27 cellular contexts compared by ENCODE assay signal in genomic region chr2:119485336-119486110, GRCh38. TPM values are rescaled to one million over a fixed set of nuclear protein-coding genes. Genes with fewer than 3 reads are reported as not detected.
DNase-seq lines count a peak whose midpoint lies in the region; ATAC-seq, FAIRE-seq and TF ChIP-seq lines count a peak whose summit lies in the region.
"Had no signal": no experiment of that assay in that cellular context is flagged by ENCODE, and none has a peak within 500 bp of the region (broad histone marks: within the 10 kb centered on the region; RNA-seq: fewer than 3 reads in every experiment).

No MANE protein-coding gene starts in this region.

- no peaks in the 10 kb centered on the region for H3F3A ChIP-seq in GM23338 (replicated peaks; ENCODE audit: low read depth)

- no peaks in the 10 kb centered on the region for H3K9me3 Mint-ChIP-seq in GM23338
- H3K9me3 Mint-ChIP-seq: activated CD4-positive, alpha-beta T cell treated with anti-CD3 and anti-CD28 coated beads, Interleukin-2, amount 10 ng/mL, durations not matched to agents 24 days and 14 days; activated naive CD4-positive, alpha-beta T cell treated with anti-CD3 and anti-CD28 coated beads, Interleukin-2, amount 50 U/mL, for 24 hours had no signal

- FAIRE-seq in A549 (lab: Jason Lieb, UNC), result no peak

- POLR2A ChIA-PET in A549 (lab: Yijun Ruan, JAX), result no interaction called here

- H4K20me1 ChIP-seq in hepatocyte (ENCODE audit: insufficient read depth, poor library complexity, severe bottlenecking), result no peaks in the 10 kb centered on the region
- no peaks in the 10 kb centered on the region for H4K20me1 ChIP-seq in GM23338 (replicated peaks; ENCODE audit: insufficient read depth)

- intact Hi-C loops in body of pancreas (cut with DNase I), result no loop called here

- H3K4me3 ChIP-seq in A549, result no peak overlapping the region
- no peak overlapping the region for H3K4me3 ChIP-seq in body of pancreas
- H3K4me3 ChIP-seq in hepatocyte, result no peak overlapping the region
- no peak overlapping the region for H3K4me3 ChIP-seq in parathyroid adenoma (ENCODE audit: low read depth, low read length)
- no peak overlapping the region for H3K4me3 ChIP-seq in GM23338
- no peak overlapping the region for H3K4me3 ChIP-seq in Peyer's patch
- H3K4me3 ChIP-seq: mucosa of descending colon, upper lobe of left lung had no signal

- H3K4me1 Mint-ChIP-seq in GM23338, result peaks cover 19% of the 10 kb centered on the region
- H3K4me1 Mint-ChIP-seq: activated CD4-positive, alpha-beta T cell treated with anti-CD3 and anti-CD28 coated beads, Interleukin-2, amount 10 ng/mL, durations not matched to agents 24 days and 14 days; activated naive CD4-positive, alpha-beta T cell treated with anti-CD3 and anti-CD28 coated beads, Interleukin-2, amount 50 U/mL, for 24 hours; CD4-positive, CD25-positive, alpha-beta regulatory T cell had no signal

- H3K27me3 ChIP-seq in body of pancreas, result no peaks in the 10 kb centered on the region
- no peaks in the 10 kb centered on the region for H3K27me3 ChIP-seq in hepatocyte
- no peaks in the 10 kb centered on the region for H3K27me3 ChIP-seq in parathyroid adenoma (ENCODE audit: control insufficient read depth, insufficient read depth, low read length)
- H3K27me3 ChIP-seq in GM23338 (ENCODE audit: insufficient read depth), result no peaks in the 10 kb centered on the region
- no peaks in the 10 kb centered on the region for H3K27me3 ChIP-seq in Peyer's patch
- H3K27me3 ChIP-seq: upper lobe of left lung had no signal

- H3K9me2 ChIP-seq in hepatocyte (replicated peaks; ENCODE audit: insufficient read depth), result no peaks in the 10 kb centered on the region
- H3K9me2 ChIP-seq in GM23338 (ENCODE audit: insufficient read depth), result no peaks in the 10 kb centered on the region

- H3K36me3 ChIP-seq in body of pancreas (replicated peaks in 1 of 2; ENCODE audit: insufficient read depth in 1 of 2, low read depth in 2 of 2) (no peaks in the 10 kb centered on the region), hepatocyte (replicated peaks; ENCODE audit: insufficient read depth, low read depth) (no peaks in the 10 kb centered on the region), parathyroid adenoma (ENCODE audit: control insufficient read depth, insufficient read depth, low read length) (no peaks in the 10 kb centered on the region), GM23338 (ENCODE audit: insufficient read depth) (no peaks in the 10 kb centered on the region), Peyer's patch (no peaks in the 10 kb centered on the region)
- H3K36me3 ChIP-seq: brain microvascular endothelial cell, upper lobe of left lung had no signal

- DNase-seq in A549 (ENCODE audit: low read depth in 1 of 2, low spot score in 1 of 2) (no peak), body of pancreas (peak; percentile 51 to 82 (median 72)), hepatocyte (ENCODE audit: low spot score) (peak; percentile 6), GM23338 (ENCODE audit: low spot score) (no peak), Peyer's patch (no peak)
- no peak for DNase-seq in stimulated activated naive CD4-positive, alpha-beta T cell treated with Interleukin-2 at 50 U/mL for 16 hours (lab: John Stamatoyannopoulos, UW)
- DNase-seq: ACHN; activated CD4-positive, alpha-beta T cell treated with anti-CD3 and anti-CD28 coated beads, Interleukin-2, amount 10 ng/mL, durations not matched to agents 24 days and 14 days; brain microvascular endothelial cell; CD4-positive, CD25-positive, alpha-beta regulatory T cell; DMS79 treated with DMSO at 0.1 percent for 48 hours; mucosa of descending colon; NCI-H1436; NCI-H2171 treated with DMSO at 0.1 percent for 48 hours; NCI-H748 treated with DMSO at 0.1 percent for 48 hours; stimulated activated naive CD8-positive, alpha-beta T cell treated with anti-CD3 and anti-CD28 coated beads, Interleukin-15, Interleukin-2, amounts not matched to agents 100 U/mL and 50 U/mL, for 24 hours had no signal

- H3K79me2 ChIP-seq in hepatocyte (no peaks in the 10 kb centered on the region), parathyroid adenoma (no peaks in the 10 kb centered on the region), GM23338 (replicated peaks; ENCODE audit: insufficient read depth) (no peaks in the 10 kb centered on the region)

- H3K9me3 ChIP-seq in A549 (no peaks in the 10 kb centered on the region), body of pancreas (no peaks in the 10 kb centered on the region), hepatocyte (ENCODE audit: low read depth) (no peaks in the 10 kb centered on the region), parathyroid adenoma (ENCODE audit: control insufficient read depth, low read length) (no peaks in the 10 kb centered on the region), Peyer's patch (no peaks in the 10 kb centered on the region)
- H3K9me3 ChIP-seq: mucosa of descending colon, upper lobe of left lung had no signal

- H3K27me3 Mint-ChIP-seq in GM23338 (ENCODE audit: insufficient read depth, low read depth, poor library complexity), result peaks cover 11% of the 10 kb centered on the region
- H3K27me3 Mint-ChIP-seq: activated CD4-positive, alpha-beta T cell treated with anti-CD3 and anti-CD28 coated beads, Interleukin-2, amount 10 ng/mL, durations not matched to agents 24 days and 14 days; activated naive CD4-positive, alpha-beta T cell treated with anti-CD3 and anti-CD28 coated beads, Interleukin-2, amount 50 U/mL, for 24 hours had no signal

- TF ChIP-seq POLR2A in A549 (IDR thresholded peaks at IDR 0.05; ENCODE audit: low read length) (no peak), body of pancreas (IDR thresholded peaks at IDR 0.05) (peak in 1 of 3 donors; percentile 20), Peyer's patch (IDR thresholded peaks at IDR 0.05) (no peak)

- no peak overlapping the region for H3K4me3 Mint-ChIP-seq in GM23338
- H3K4me3 Mint-ChIP-seq: activated CD4-positive, alpha-beta T cell treated with anti-CD3 and anti-CD28 coated beads, Interleukin-2, amount 10 ng/mL, durations not matched to agents 24 days and 14 days; activated naive CD4-positive, alpha-beta T cell treated with anti-CD3 and anti-CD28 coated beads, Interleukin-2, amount 50 U/mL, for 24 hours; CD4-positive, CD25-positive, alpha-beta regulatory T cell had no signal

- 78% methylated on average over 12 of the region's 12 CpGs for WGBS in A549 (ENCODE audit: missing lambda C conversion rate)
- 67 to 70% methylated on average over 10 to 12 of the region's 12 CpGs for WGBS in body of pancreas, 2 donors
- WGBS in hepatocyte (ENCODE audit: low lambda C conversion rate, missing lambda C conversion rate), result 85% methylated on average over 12 of the region's 12 CpGs

- no peak for TF ChIP-seq RAD21 in A549 (conservative IDR thresholded peaks at IDR 0.05 in 1 of 2, IDR thresholded peaks at IDR 0.05 in 1 of 2)

- H3K9ac ChIP-seq in parathyroid adenoma, result no peak overlapping the region

- peak in 1 of 2 experiments; percentile 6; a peak in 1 of 6 replicates for ATAC-seq in A549
- no peak for ATAC-seq in body of pancreas
- no peak for ATAC-seq in GM23338
- no peak for ATAC-seq in GM18502 (IDR thresholded peaks at IDR 0.05; ENCODE audit: poor library complexity, unreplicated experiment)
- ATAC-seq: esophagus mucosa; HCT116; mucosa of descending colon; stimulated activated naive CD8-positive, alpha-beta T cell treated with anti-CD3 and anti-CD28 coated beads, Interleukin-15, Interleukin-2, amounts not matched to agents 100 U/mL and 50 U/mL, for 24 hours had no signal

- no peak overlapping the region for H3K27ac Mint-ChIP-seq in GM23338
- H3K27ac Mint-ChIP-seq: activated CD4-positive, alpha-beta T cell treated with anti-CD3 and anti-CD28 coated beads, Interleukin-2, amount 10 ng/mL, durations not matched to agents 24 days and 14 days; activated naive CD4-positive, alpha-beta T cell treated with anti-CD3 and anti-CD28 coated beads, Interleukin-2, amount 50 U/mL, for 24 hours had no signal

- H3K27ac ChIP-seq in A549 (peak overlapping the region; percentile 67 to 78), body of pancreas (peak overlapping the region; percentile 68 to 97 (median 91)), hepatocyte (peak overlapping the region; percentile 85), parathyroid adenoma (no peak overlapping the region), GM23338 (ENCODE audit: low read depth) (no peak overlapping the region), Peyer's patch (no peak overlapping the region)
- H3K27ac ChIP-seq: brain microvascular endothelial cell had no signal

- no peak overlapping the region for H2AFZ ChIP-seq in hepatocyte
- H2AFZ ChIP-seq in parathyroid adenoma, result no peak overlapping the region
- no peak overlapping the region for H2AFZ ChIP-seq in GM23338

- H3K4me1 ChIP-seq in A549 (peaks cover 65% of the 10 kb centered on the region), body of pancreas (peaks cover 100% of the 10 kb centered on the region), hepatocyte (ENCODE audit: insufficient read depth) (peaks cover 39% of the 10 kb centered on the region), parathyroid adenoma (peaks cover 17% of the 10 kb centered on the region), GM23338 (ENCODE audit: insufficient read depth) (no peaks in the 10 kb centered on the region), Peyer's patch (peaks cover 0 to 23% (median 3%) of the 10 kb centered on the region in 4 donors)

- TF ChIP-seq EP300 in A549 (IDR thresholded peaks at IDR 0.05), result no peak

- TF ChIP-seq CTCF in A549 (IDR thresholded peaks at IDR 0.05), result no peak
- TF ChIP-seq CTCF in body of pancreas (IDR thresholded peaks at IDR 0.05), result no peak
- TF ChIP-seq CTCF in hepatocyte (IDR thresholded peaks at IDR 0.05; ENCODE audit: poor library complexity), result no peak
- no peak for TF ChIP-seq CTCF in parathyroid adenoma (IDR thresholded peaks at IDR 0.05)
- TF ChIP-seq CTCF in GM23338 (conservative IDR thresholded peaks at IDR 0.05; ENCODE audit: low read depth in 2 of 2), result no peak
- no peak for TF ChIP-seq CTCF in Peyer's patch (IDR thresholded peaks at IDR 0.05)

- CTCF ChIA-PET in A549 (lab: Yijun Ruan, JAX), result interaction anchor here (0.7 to 8.2 kb wide), 6 partner anchors 9 to 238 kb away, joined by 3 to 77 read pairs (median 6); no protein-coding TSS in a partner anchor

- H3K4me2 ChIP-seq in A549, result peak overlapping the region; percentile 43
- H3K4me2 ChIP-seq in hepatocyte, result no peak overlapping the region
- H3K4me2 ChIP-seq in parathyroid adenoma (ENCODE audit: low read length), result peak overlapping the region; percentile 11
- H3K4me2 ChIP-seq in GM23338, result no peak overlapping the region

- H3K36me3 Mint-ChIP-seq in GM23338 (ENCODE audit: low read depth), result no peaks in the 10 kb centered on the region
- H3K36me3 Mint-ChIP-seq: activated naive CD4-positive, alpha-beta T cell treated with anti-CD3 and anti-CD28 coated beads, Interleukin-2, amount 50 U/mL, for 24 hours; CD4-positive, CD25-positive, alpha-beta regulatory T cell had no signal

RNA-seq across cellular contexts. Expression of gene SCTR, which starts 38.8 kb away (rescaled TPM):
- polyA plus RNA-seq in A549 (2011; rRNA removed), result not detected in 2 replicates
- polyA plus RNA-seq in A549 (2012; cell fraction: cytosol; rRNA removed), result not detected in 2 replicates
- not detected in 2 replicates for polyA plus RNA-seq in A549 (2012; cell fraction: nucleus; rRNA removed)
- not detected in 3 replicates for polyA plus RNA-seq in A549 (2017; fragmentation: RNase III; extraction: RNeasy Plus Mini Kit Qiagen cat#74134 plus additional on column Dnase treatment)
- polyA minus RNA-seq in A549 (2011; rRNA and poly(A)+ RNA removed), result not detected in 2 replicates
- 100 to 1,000 TPM in 1 of 2 donors, 10 to 100 TPM in 1; 69.0 to 183 TPM for total RNA-seq in body of pancreas
- 1.7 and 2.4 TPM in 2 replicates for total RNA-seq in hepatocyte
- polyA plus RNA-seq in hepatocyte, result 4.3 and 4.9 TPM in 2 replicates
- total RNA-seq in GM23338 (2014; rRNA removed; shearing (Covaris generic)), result not detected in 2 replicates
- polyA plus RNA-seq in GM23338 (2016; fragmentation: Nextera tagmentation; extraction: Ambion mirVana), result not detected in 2 replicates
- total RNA-seq in Peyer's patch, result 1 to 10 TPM in 1 of 4 donors, under 1 TPM in 1, not detected in 2; 0.54 to 1.7 TPM
- total RNA-seq: activated CD4-positive, alpha-beta T cell treated with anti-CD3 and anti-CD28 coated beads, Interleukin-2, amount 10 ng/mL, durations not matched to agents 24 days and 14 days; CD4-positive, CD25-positive, alpha-beta regulatory T cell; dermis microvascular lymphatic vessel endothelial cell; esophagus mucosa; glomerular endothelial cell; HT1080; LHCN-M2; PC-3 had no signal
- polyA plus RNA-seq: CD4-positive, CD25-positive, alpha-beta regulatory T cell had no signal

RNA-seq across cellular contexts. Expression of gene TMEM37, which starts 53.9 kb away (rescaled TPM):
- polyA plus RNA-seq in A549 (2011; rRNA removed) (7.5 and 10.8 TPM in 2 replicates), A549 (2017; fragmentation: RNase III; extraction: RNeasy Plus Mini Kit Qiagen cat#74134 plus additional on column Dnase treatment) (3.3 to 5.1 TPM (median 4.7 TPM) in 3 replicates), hepatocyte (89.9 and 123 TPM in 2 replicates), GM23338 (2016; fragmentation: Nextera tagmentation; extraction: Ambion mirVana) (8.3 and 8.6 TPM in 2 replicates)
- polyA plus RNA-seq in A549 (2012; cell fraction: cytosol; rRNA removed), result 5.7 and 7.9 TPM in 2 replicates
- polyA plus RNA-seq in A549 (2012; cell fraction: nucleus; rRNA removed), result 4.7 and 5.0 TPM in 2 replicates
- 2.9 and 4.0 TPM in 2 replicates for polyA minus RNA-seq in A549 (2011; rRNA and poly(A)+ RNA removed)
- total RNA-seq in body of pancreas (10 to 100 TPM; 19.1 to 22.1 TPM), hepatocyte (52.6 TPM in 2 replicates), Peyer's patch (100 to 1,000 TPM in 3 of 4 donors, 10 to 100 TPM in 1; 17.3 to 542 (median 214) TPM)
- 7.2 and 8.8 TPM in 2 replicates for total RNA-seq in GM23338 (2014; rRNA removed; shearing (Covaris generic))
- total RNA-seq: activated CD4-positive, alpha-beta T cell treated with anti-CD3 and anti-CD28 coated beads, Interleukin-2, amount 10 ng/mL, durations not matched to agents 24 days and 14 days; CD4-positive, CD25-positive, alpha-beta regulatory T cell; LHCN-M2 had no signal

RNA-seq across cellular contexts. Expression of gene CFAP221, which starts 58.7 kb away (rescaled TPM):
- polyA plus RNA-seq in A549 (2011; rRNA removed), result 0.17 and 0.22 TPM in 2 replicates
- polyA plus RNA-seq in A549 (2012; cell fraction: cytosol; rRNA removed), result 0.13 and 0.26 TPM in 2 replicates
- polyA plus RNA-seq in A549 (2012; cell fraction: nucleus; rRNA removed), result not detected in 2 replicates
- 0.16 to 0.30 TPM (median 0.24 TPM) in 3 replicates for polyA plus RNA-seq in A549 (2017; fragmentation: RNase III; extraction: RNeasy Plus Mini Kit Qiagen cat#74134 plus additional on column Dnase treatment)
- polyA minus RNA-seq in A549 (2011; rRNA and poly(A)+ RNA removed), result not detected in 2 replicates
- 10 to 100 TPM; 12.2 to 21.5 TPM for total RNA-seq in body of pancreas
- 3.4 and 8.1 TPM in 2 replicates for total RNA-seq in hepatocyte
- polyA plus RNA-seq in hepatocyte, result 3.3 and 3.5 TPM in 2 replicates
- 0.23 and 0.42 TPM in 2 replicates for total RNA-seq in GM23338 (2014; rRNA removed; shearing (Covaris generic))
- polyA plus RNA-seq in GM23338 (2016; fragmentation: Nextera tagmentation; extraction: Ambion mirVana), result 0.65 and 0.96 TPM in 2 replicates
- 1 to 10 TPM; 2.8 to 6.6 (median 3.6) TPM for total RNA-seq in Peyer's patch
- total RNA-seq: activated CD4-positive, alpha-beta T cell treated with anti-CD3 and anti-CD28 coated beads, Interleukin-2, amount 10 ng/mL, durations not matched to agents 24 days and 14 days; CD4-positive, CD25-positive, alpha-beta regulatory T cell; dermis microvascular lymphatic vessel endothelial cell; esophagus mucosa; HT1080; LHCN-M2; PC-3 had no signal
- polyA plus RNA-seq: CD4-positive, CD25-positive, alpha-beta regulatory T cell had no signal

Comparison
In these comparisons a context has a peak if more than half of its experiments do, and no peak if none do; other contexts are left out.
1. DNase-seq: peak in body of pancreas (4 of 4) and hepatocyte (single experiment); none in A549 (0 of 2), GM23338 (single experiment), Peyer's patch (0 of 3) and stimulated activated naive CD4-positive, alpha-beta T cell treated with Interleukin-2 at 50 U/mL for 16 hours (single experiment).
2. H3K27ac ChIP-seq: peak in A549 (2 of 2), body of pancreas (4 of 4) and hepatocyte (single experiment); none in parathyroid adenoma (single experiment), GM23338 (single experiment) and Peyer's patch (0 of 4).
3. H3K4me2 ChIP-seq: peak in A549 (single experiment) and parathyroid adenoma (single experiment); none in hepatocyte (single experiment) and GM23338 (single experiment).
4. RNA of gene SCTR, which starts 38.8 kb away (total RNA-seq): 69.0 to 183 TPM in body of pancreas; 0.54 to 1.7 TPM in Peyer's patch, 1.7 to 2.4 TPM in hepatocyte and not detected in GM23338; every median in the first group is over 10 times any median in the second.